ENCODE assay signal across 8 cellular contexts in genomic region chr22:22507743-22508273, GRCh38. TPM values are rescaled to one million over a fixed set of nuclear protein-coding genes. Genes with fewer than 3 reads are reported as not detected.
A peak's percentile ranks its signal among the peaks of the same experiment; 100 is the strongest.
DNase-seq lines count a peak whose midpoint lies in the region; ATAC-seq, FAIRE-seq and TF ChIP-seq lines count a peak whose summit lies in the region.

No MANE protein-coding gene starts in this region.

- H3K9me3 ChIP-seq in ES-I3 (ENCODE audit: control insufficient read depth, insufficient read depth, low read length) = peaks cover 9% of the 10 kb centered on the region; the same call in 1 of the 2 replicates
- H3K9me3 ChIP-seq in endothelial cell of umbilical vein (replicated peaks; ENCODE audit: control insufficient read depth, insufficient read depth, low read length) = no peaks in the 10 kb centered on the region
- H3K9me3 ChIP-seq in pancreas = no peaks in the 10 kb centered on the region

- no TSS peak for BruUV-seq in endothelial cell of umbilical vein (replicated peaks; lab: Mats Ljungman, UMichigan)

- peak overlapping the region; percentile 70 for H3K4me3 ChIP-seq in NB4 (ENCODE audit: low read depth, low read length)
- H3K4me3 ChIP-seq in endothelial cell of umbilical vein (replicated peaks in 1 of 3; ENCODE audit: insufficient read depth in 1 of 3, low read depth in 1 of 3, low read length in 3 of 3) = peak overlapping the region; percentile 62 to 80 (median 62)
- H3K4me3 ChIP-seq in pancreas = peak overlapping the region; percentile 13 to 70 (median 55)

- CTCF ChIA-PET in endothelial cell of umbilical vein (lab: Charles Lee) = interaction anchor here (1.2 to 2.5 kb wide), 5 partner anchors 10 to 376 kb away, joined by 4 to 16 read pairs (median 7); no protein-coding TSS in a partner anchor

- H2AFZ ChIP-seq in endothelial cell of umbilical vein (ENCODE audit: low read depth, low read length) = peak overlapping the region; percentile 96

- H3K4me2 ChIP-seq in endothelial cell of umbilical vein (ENCODE audit: insufficient read depth, low read length) = peak overlapping the region; percentile 87

- 30 to 31% methylated on average over 13 of the region's 13 CpGs for whole genome bisulfite sequencing in pancreas, 2 donors

- peak; percentile 14 for DNase-seq in NB4 (ENCODE audit: low read depth)
- peak; percentile 24 for DNase-seq in endothelial cell of umbilical vein (ENCODE audit: low read depth, low spot score)
- no peak for DNase-seq in pancreas
- no peak for DNase-seq in NCI-H446 treated with DMSO at 0.1 percent for 48 hours (lab: John Stamatoyannopoulos, UW)
- DNase-seq in putamen (ENCODE audit: low spot score) = no peak
- no peak for DNase-seq in activated gamma-delta T cell (lab: John Stamatoyannopoulos, UW)

- TF ChIP-seq CTCF in NB4 (IDR thresholded peaks at IDR 0.05; ENCODE audit: low read depth, low read length) (no peak), endothelial cell of umbilical vein (IDR thresholded peaks at IDR 0.05; ENCODE audit: extremely low read depth in 1 of 2, insufficient read depth in 1 of 2, low read depth in 1 of 2, low read length in 2 of 2) (no peak), pancreas (IDR thresholded peaks at IDR 0.05) (no peak)

- H3K9me1 ChIP-seq in endothelial cell of umbilical vein (replicated peaks; ENCODE audit: control insufficient read depth, extremely low read depth, insufficient read depth, low read length) = no peaks in the 10 kb centered on the region

- H3K27ac ChIP-seq in endothelial cell of umbilical vein (ENCODE audit: insufficient read depth, low read depth, low read length) (peak overlapping the region; percentile 16), pancreas (no peak overlapping the region)

- dilution Hi-C loops in endothelial cell of umbilical vein (cut with MboI; ENCODE audit: extremely low pct_ligation_motif_present, low sequenced_read_pairs) = no loop called here

- no peaks in the 10 kb centered on the region for H4K20me1 ChIP-seq in endothelial cell of umbilical vein (replicated peaks; ENCODE audit: control insufficient read depth, extremely low read depth, insufficient read depth, low read length)

- no peaks in the 10 kb centered on the region for H3K36me3 ChIP-seq in ES-I3 (ENCODE audit: insufficient read depth, low read length)
- H3K36me3 ChIP-seq in endothelial cell of umbilical vein (ENCODE audit: control insufficient read depth in 2 of 2, extremely low read depth in 1 of 2, insufficient read depth in 2 of 2, low read length in 2 of 2) = no peaks in the 10 kb centered on the region
- H3K36me3 ChIP-seq in pancreas = no peaks in the 10 kb centered on the region

- FAIRE-seq in endothelial cell of umbilical vein (lab: Jason Lieb, UNC) = no peak
- no peak for FAIRE-seq in pancreas (lab: Jason Lieb, UNC)

- POLR2A ChIA-PET in endothelial cell of umbilical vein (lab: Charles Lee) = no interaction called here

- H3K27me3 ChIP-seq in endothelial cell of umbilical vein (ENCODE audit: control insufficient read depth in 2 of 2, insufficient read depth in 2 of 2, low read length in 2 of 2) (peaks cover 2 to 3% of the 10 kb centered on the region in 2 experiments), pancreas (no peaks in the 10 kb centered on the region)

- H3K9ac ChIP-seq in ES-I3 (ENCODE audit: low read depth, low read length) (peak overlapping the region; percentile 88), endothelial cell of umbilical vein (replicated peaks; ENCODE audit: extremely low read depth, insufficient read depth, low read length) (peak overlapping the region; percentile 49)

- TF ChIP-seq POLR2A in NB4 (IDR thresholded peaks at IDR 0.05; ENCODE audit: extremely low read depth, insufficient read length) (no peak), endothelial cell of umbilical vein (IDR thresholded peaks at IDR 0.05; ENCODE audit: low read depth, low read length) (no peak)

- intact Hi-C loops in endothelial cell of umbilical vein (cut with micrococcal nuclease) = no loop called here
- intact Hi-C loops in pancreas (cut with DNase I) = no loop called here

- ATAC-seq in pancreas (peak; percentile 9 to 33 (median 20)), HG03439 (IDR thresholded peaks at IDR 0.05; ENCODE audit: unreplicated experiment) (no peak)

- no peaks in the 10 kb centered on the region for H3K79me2 ChIP-seq in endothelial cell of umbilical vein (ENCODE audit: control insufficient read depth, insufficient read depth, low read length)

- H3K4me1 ChIP-seq in ES-I3 (ENCODE audit: insufficient read depth, low read length) = no peaks in the 10 kb centered on the region
- H3K4me1 ChIP-seq in endothelial cell of umbilical vein (ENCODE audit: control insufficient read depth, extremely low read depth, insufficient read depth, low read length) = peaks cover 4% of the 10 kb centered on the region
- H3K4me1 ChIP-seq in pancreas = no peaks in the 10 kb centered on the region

TF ChIP-seq in endothelial cell of umbilical vein, 7 proteins besides CTCF, POLR2A, EP300 and RAD21:
- no peak for TF ChIP-seq FOS (IDR thresholded peaks at IDR 0.05; ENCODE audit: borderline replicate concordance, insufficient read depth, low read length)
- TF ChIP-seq EZH2 (IDR thresholded peaks at IDR 0.05; ENCODE audit: borderline replicate concordance, low read depth, low read length, severe bottlenecking) = no peak
- no peak for TF ChIP-seq MYC (IDR thresholded peaks at IDR 0.05; ENCODE audit: low read depth, low read length)
- TF ChIP-seq JUN (IDR thresholded peaks at IDR 0.05; ENCODE audit: borderline replicate concordance, insufficient read depth, insufficient read length, low read depth) = no peak
- no peak for TF ChIP-seq GATA2 (IDR thresholded peaks at IDR 0.05; ENCODE audit: insufficient read depth, insufficient read length, low read depth, low read length)
- no peak for TF ChIP-seq MAX (IDR thresholded peaks at IDR 0.05; ENCODE audit: insufficient read depth, insufficient read length)
- TF ChIP-seq POLR2AphosphoS5 (IDR thresholded peaks at IDR 0.05; ENCODE audit: insufficient read depth, low read depth, low read length) = no peak

RNA-seq across cellular contexts. Expression of gene ZNF280B, which starts 0.7 kb away (rescaled TPM):
- 3.1 TPM in 2 replicates for total RNA-seq in endothelial cell of umbilical vein
- polyA plus RNA-seq in endothelial cell of umbilical vein = 1.4 and 1.5 TPM in 2 replicates
- 1.3 TPM in 2 replicates for polyA plus RNA-seq in endothelial cell of umbilical vein (2011; cell fraction: cytosol; rRNA removed)
- polyA plus RNA-seq in endothelial cell of umbilical vein (2011; cell fraction: nucleus; rRNA removed) = 1.8 and 2.3 TPM in 2 replicates
- polyA plus RNA-seq in endothelial cell of umbilical vein (2012) = 1.5 TPM in 2 replicates
- 4.7 and 5.0 TPM in 2 replicates for polyA minus RNA-seq in endothelial cell of umbilical vein
- polyA minus RNA-seq in endothelial cell of umbilical vein (2011; cell fraction: cytosol; rRNA and poly(A)+ RNA removed) = 4.9 TPM
- 1.6 and 2.1 TPM in 2 replicates for polyA minus RNA-seq in endothelial cell of umbilical vein (2011; cell fraction: nucleus; rRNA and poly(A)+ RNA removed)
- total RNA-seq in pancreas = 1 to 10 TPM in 3 of 6 donors, under 1 TPM in 3; 0.65 to 1.3 (median 0.97) TPM
- polyA plus RNA-seq in pancreas = under 1 TPM; 0.38 to 0.85 TPM

RNA-seq across cellular contexts. Expression of gene ZNF280A, which starts 12.3 kb away (rescaled TPM):
- total RNA-seq in endothelial cell of umbilical vein (0.15 TPM in 1 of 2 replicates, not detected in the other), pancreas (not detected)
- polyA plus RNA-seq in endothelial cell of umbilical vein (not detected in 2 replicates), pancreas (not detected)
- polyA plus RNA-seq in endothelial cell of umbilical vein (2011; cell fraction: cytosol; rRNA removed) = 0.03 TPM in 1 of 2 replicates, not detected in the other
- polyA plus RNA-seq in endothelial cell of umbilical vein (2011; cell fraction: nucleus; rRNA removed) = 0.06 and 0.08 TPM in 2 replicates
- polyA plus RNA-seq in endothelial cell of umbilical vein (2012) = 0.20 and 0.27 TPM in 2 replicates
- polyA minus RNA-seq in endothelial cell of umbilical vein = 0.08 TPM in 1 of 2 replicates, not detected in the other
- not detected for polyA minus RNA-seq in endothelial cell of umbilical vein (2011; cell fraction: cytosol; rRNA and poly(A)+ RNA removed)
- not detected in 2 replicates for polyA minus RNA-seq in endothelial cell of umbilical vein (2011; cell fraction: nucleus; rRNA and poly(A)+ RNA removed)

RNA-seq across cellular contexts. Expression of gene PRAME, which starts 51.3 kb away (rescaled TPM):
- total RNA-seq in endothelial cell of umbilical vein (not detected in 2 replicates), pancreas (1 to 10 TPM in 1 of 6 donors, not detected in 5; 1.6 TPM)
- polyA plus RNA-seq in endothelial cell of umbilical vein (0.03 and 0.07 TPM in 2 replicates), pancreas (not detected)
- polyA plus RNA-seq in endothelial cell of umbilical vein (2011; cell fraction: cytosol; rRNA removed) = 0.04 TPM in 1 of 2 replicates, not detected in the other
- 0.35 TPM in 1 of 2 replicates, not detected in the other for polyA plus RNA-seq in endothelial cell of umbilical vein (2011; cell fraction: nucleus; rRNA removed)
- not detected in 2 replicates for polyA plus RNA-seq in endothelial cell of umbilical vein (2012)
- polyA minus RNA-seq in endothelial cell of umbilical vein = 19.4 and 36.9 TPM in 2 replicates
- 9.6 TPM for polyA minus RNA-seq in endothelial cell of umbilical vein (2011; cell fraction: cytosol; rRNA and poly(A)+ RNA removed)
- polyA minus RNA-seq in endothelial cell of umbilical vein (2011; cell fraction: nucleus; rRNA and poly(A)+ RNA removed) = 0.19 TPM in 1 of 2 replicates, not detected in the other

Comparison
In these comparisons a context has a peak if more than half of its experiments do, and no peak if none do; other contexts are left out.
1. DNase-seq: peak in NB4 (single experiment) and endothelial cell of umbilical vein (single experiment); none in pancreas (0 of 6), NCI-H446 treated with DMSO at 0.1 percent for 48 hours (single experiment), putamen (single experiment) and activated gamma-delta T cell (single experiment).
2. Peak in every context shown above with its lines, with median percentiles within 50 percentile points of each other: H3K4me3 ChIP-seq.